In the genomic region with DNA sequence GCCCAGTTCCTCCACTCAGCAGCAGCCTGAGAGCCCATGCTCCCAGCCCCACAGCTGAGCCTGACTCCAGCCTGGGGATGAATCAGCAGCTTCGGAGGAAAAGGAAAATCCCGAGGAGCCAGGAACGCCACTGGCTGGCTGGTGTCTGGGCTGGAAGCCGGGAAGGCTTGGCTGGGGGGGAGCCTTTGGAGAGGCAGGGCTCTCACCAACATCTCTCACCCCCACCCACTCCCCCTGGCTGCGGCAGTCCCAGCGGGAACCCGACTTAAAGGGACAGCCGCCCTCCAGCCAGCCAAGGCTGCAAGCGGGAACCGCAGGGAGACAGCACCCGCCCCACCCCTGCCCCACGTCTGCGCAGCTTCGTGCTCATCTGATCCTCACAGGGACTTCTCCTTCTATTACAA, we compare ENCODE assay signal across 9 cellular contexts. TPM values are rescaled to one million over a fixed set of nuclear protein-coding genes. Genes with fewer than 3 reads are reported as not detected.
A peak's percentile ranks its signal among the peaks of the same experiment; 100 is the strongest.
DNase-seq lines count a peak whose midpoint lies in the region; ATAC-seq and TF ChIP-seq lines count a peak whose summit lies in the region.
"Had no signal": no experiment of that assay in that cellular context is flagged by ENCODE, and none has a peak within 500 bp of the region (broad histone marks: within the 10 kb centered on the region; RNA-seq: fewer than 3 reads in every experiment).

No MANE protein-coding gene starts in this region.

- H3K4me1 ChIP-seq in lower lobe of right lung (peaks cover 34% of the 10 kb centered on the region), upper lobe of right lung (peaks cover 18% of the 10 kb centered on the region)

- no peaks in the 10 kb centered on the region for H3K27me3 Mint-ChIP-seq in activated naive CD8-positive, alpha-beta T cell treated with anti-CD3 and anti-CD28 coated beads, Interleukin-2, amount 50 U/mL, for 24 hours
- H3K27me3 Mint-ChIP-seq: natural killer cell treated with Interleukin-12 subunit alpha and Interleukin-12 subunit beta and Interleukin-15 and Interleukin-18, amount 100 ng/mL, for 72 hours had no signal

- H3K4me1 Mint-ChIP-seq in activated naive CD8-positive, alpha-beta T cell treated with anti-CD3 and anti-CD28 coated beads, Interleukin-2, amount 50 U/mL, for 24 hours, result peaks cover 9% of the 10 kb centered on the region

- H3K9me3 ChIP-seq in lower lobe of right lung (no peaks in the 10 kb centered on the region), upper lobe of right lung (no peaks in the 10 kb centered on the region)

- ATAC-seq in lower lobe of right lung (peak; percentile 46 to 65), upper lobe of right lung (peak; percentile 61)
- ATAC-seq in activated naive CD8-positive, alpha-beta T cell treated with anti-CD3 and anti-CD28 coated beads, Interleukin-2, amount 50 U/mL, for 24 hours, result no peak

- no peaks in the 10 kb centered on the region for H3K9me3 Mint-ChIP-seq in activated naive CD8-positive, alpha-beta T cell treated with anti-CD3 and anti-CD28 coated beads, Interleukin-2, amount 50 U/mL, for 24 hours
- H3K9me3 Mint-ChIP-seq: natural killer cell treated with Interleukin-12 subunit alpha and Interleukin-12 subunit beta and Interleukin-15 and Interleukin-18, amount 100 ng/mL, for 72 hours had no signal

- H3K27ac ChIP-seq in dorsolateral prefrontal cortex (peak overlapping the region; percentile 19 to 100 (median 96)), lower lobe of right lung (peak overlapping the region; percentile 53), upper lobe of right lung (peak overlapping the region; percentile 36)

- H3K36me3 Mint-ChIP-seq in activated naive CD8-positive, alpha-beta T cell treated with anti-CD3 and anti-CD28 coated beads, Interleukin-2, amount 50 U/mL, for 24 hours (ENCODE audit: low read depth), result peaks cover 7% of the 10 kb centered on the region
- H3K36me3 Mint-ChIP-seq: natural killer cell treated with Interleukin-12 subunit alpha and Interleukin-12 subunit beta and Interleukin-15 and Interleukin-18, amount 100 ng/mL, for 72 hours had no signal

- H3K27ac Mint-ChIP-seq in activated naive CD8-positive, alpha-beta T cell treated with anti-CD3 and anti-CD28 coated beads, Interleukin-2, amount 50 U/mL, for 24 hours, result no peak overlapping the region
- H3K27ac Mint-ChIP-seq: natural killer cell treated with Interleukin-12 subunit alpha and Interleukin-12 subunit beta and Interleukin-15 and Interleukin-18, amount 100 ng/mL, for 72 hours had no signal

- H3K27me3 ChIP-seq in dorsolateral prefrontal cortex, result no peaks in the 10 kb centered on the region
- no peaks in the 10 kb centered on the region for H3K27me3 ChIP-seq in lower lobe of right lung (ENCODE audit: low read depth)
- H3K27me3 ChIP-seq in upper lobe of right lung, result no peaks in the 10 kb centered on the region

- intact Hi-C loops in dorsolateral prefrontal cortex (cut with DNase I), result loop anchor here (1.0 kb wide), 2 partner anchors 12 to 13 kb away; no protein-coding TSS in a partner anchor
- intact Hi-C loops in lower lobe of right lung (cut with DNase I), result no loop called here
- intact Hi-C loops in upper lobe of right lung (cut with DNase I), result no loop called here

- DNase-seq in NCI-H2107 treated with DMSO at 0.1 percent for 48 hours (lab: John Stamatoyannopoulos, UW; ENCODE audit: unreplicated experiment) (peak; percentile 14), dorsolateral prefrontal cortex (peak; percentile 70 to 97 (median 96)), lower lobe of right lung (peak; percentile 65), upper lobe of right lung (peak; percentile 81), NCI-H2171 treated with DMSO at 0.1 percent for 48 hours (lab: John Stamatoyannopoulos, UW) (no peak)
- no peak for DNase-seq in activated naive CD8-positive, alpha-beta T cell treated with anti-CD3 and anti-CD28 coated beads, Interleukin-2, amount 50 U/mL, for 24 hours
- no peak for DNase-seq in activated CD4-positive, CD25-positive, alpha-beta regulatory T cell treated with anti-CD3 and anti-CD28 coated beads, Interleukin-2, amount 50 U/mL, for 72 hours
- DNase-seq in stimulated activated CD8-positive, alpha-beta memory T cell treated with anti-CD3 and anti-CD28 coated beads, Interleukin-4, amount 100 ng/mL, for 48 hours, result no peak

- H3K36me3 ChIP-seq in lower lobe of right lung (peaks cover 11% of the 10 kb centered on the region), upper lobe of right lung (peaks cover 9% of the 10 kb centered on the region)

- peak in 52 of 56 donors; percentile 13 to 69 (median 43) for TF ChIP-seq CTCF in dorsolateral prefrontal cortex (IDR thresholded peaks at IDR 0.05 in 54 of 56, conservative IDR thresholded peaks at IDR 0.05 in 2 of 56; ENCODE audit: low read depth in 1 of 56, partially characterized antibody in 56 of 56)
- no peak for TF ChIP-seq CTCF in lower lobe of right lung (IDR thresholded peaks at IDR 0.05)
- TF ChIP-seq CTCF in upper lobe of right lung (IDR thresholded peaks at IDR 0.05), result no peak

- H3K4me3 ChIP-seq in dorsolateral prefrontal cortex (peak overlapping the region; percentile 41 to 82 (median 69)), lower lobe of right lung (peak overlapping the region; percentile 39), upper lobe of right lung (peak overlapping the region; percentile 35)

- no peak overlapping the region for H3K4me3 Mint-ChIP-seq in activated naive CD8-positive, alpha-beta T cell treated with anti-CD3 and anti-CD28 coated beads, Interleukin-2, amount 50 U/mL, for 24 hours
- H3K4me3 Mint-ChIP-seq: natural killer cell treated with Interleukin-12 subunit alpha and Interleukin-12 subunit beta and Interleukin-15 and Interleukin-18, amount 100 ng/mL, for 72 hours had no signal

RNA-seq across cellular contexts. Expression of gene KIAA0930, which starts 28.4 kb away (rescaled TPM):
- total RNA-seq in dorsolateral prefrontal cortex (100 to 1,000 TPM; 174 to 603 (median 325) TPM), lower lobe of right lung (89.2 TPM), upper lobe of right lung (79.5 TPM)

RNA-seq across cellular contexts. Expression of gene NUP50, which starts 48.6 kb away (rescaled TPM):
- total RNA-seq in dorsolateral prefrontal cortex (10 to 100 TPM; 27.1 to 82.5 (median 51.9) TPM), lower lobe of right lung (49.5 TPM), upper lobe of right lung (51.5 TPM)

Comparison
In these comparisons a context has a peak if more than half of its experiments do, and no peak if none do; other contexts are left out.
1. DNase-seq: peak in NCI-H2107 treated with DMSO at 0.1 percent for 48 hours (single experiment), dorsolateral prefrontal cortex (10 of 10), lower lobe of right lung (single experiment) and upper lobe of right lung (single experiment); none in activated naive CD8-positive, alpha-beta T cell treated with anti-CD3 and anti-CD28 coated beads, Interleukin-2, amount 50 U/mL, for 24 hours (single experiment), NCI-H2171 treated with DMSO at 0.1 percent for 48 hours (single experiment), activated CD4-positive, CD25-positive, alpha-beta regulatory T cell treated with anti-CD3 and anti-CD28 coated beads, Interleukin-2, amount 50 U/mL, for 72 hours (single experiment) and stimulated activated CD8-positive, alpha-beta memory T cell treated with anti-CD3 and anti-CD28 coated beads, Interleukin-4, amount 100 ng/mL, for 48 hours (single experiment).
2. H3K27ac ChIP-seq: peak in every context shown above with its lines; median percentile 96 in dorsolateral prefrontal cortex; 53 in lower lobe of right lung; 36 in upper lobe of right lung.
3. CTCF ChIP-seq: peak in dorsolateral prefrontal cortex (52 of 56); none in lower lobe of right lung (single experiment) and upper lobe of right lung (single experiment).
4. intact Hi-C loops: an anchor here in dorsolateral prefrontal cortex (1.0 kb wide); none called in lower lobe of right lung and upper lobe of right lung.
5. Peak in every context shown above with its lines, with median percentiles within 50 percentile points of each other: H3K4me3 ChIP-seq.